ENCODE assay signal across 8 cellular contexts in the genomic region with DNA sequence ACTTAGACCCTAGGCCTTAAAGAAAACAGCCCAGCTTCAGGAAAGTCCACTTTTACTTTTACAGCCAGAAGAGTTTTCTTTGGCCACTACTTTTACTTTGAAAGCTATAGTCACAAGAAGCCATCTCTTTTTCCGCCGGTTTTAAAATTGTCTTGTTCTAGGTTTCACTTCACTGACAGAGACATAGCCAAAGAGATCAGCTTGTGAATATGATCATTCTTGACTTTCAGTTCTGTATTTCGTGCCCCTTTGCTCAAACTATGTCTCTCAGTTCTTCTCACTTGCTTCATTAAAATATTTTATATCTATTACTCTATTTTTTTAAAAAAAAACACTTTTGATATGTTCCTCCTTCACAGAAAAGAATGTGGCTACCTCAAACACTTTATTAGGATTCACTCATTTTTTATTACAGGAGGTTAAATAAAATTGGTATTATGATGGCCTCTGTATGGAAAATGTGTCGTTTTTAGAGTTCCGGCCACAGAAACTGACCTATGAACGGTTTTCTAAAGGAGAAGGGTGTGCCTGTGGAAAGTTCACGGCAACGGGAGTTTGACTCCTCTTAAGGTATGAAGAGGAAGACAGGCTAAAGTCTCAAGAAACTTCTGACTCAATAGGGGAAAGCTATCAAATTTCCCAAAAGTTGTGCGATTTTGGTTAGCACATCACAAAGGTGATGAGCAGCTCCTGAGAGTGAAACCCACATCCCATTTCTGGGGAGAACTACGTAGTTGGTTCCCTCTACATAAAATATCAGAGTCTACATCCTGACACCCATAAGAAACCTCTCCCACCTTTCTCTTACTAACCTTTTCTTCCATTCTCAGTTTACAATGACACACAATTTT. TPM values are rescaled to one million over a fixed set of nuclear protein-coding genes. Genes with fewer than 3 reads are reported as not detected.
DNase-seq lines count a peak whose midpoint lies in the region; ATAC-seq and TF ChIP-seq lines count a peak whose summit lies in the region.

No MANE protein-coding gene starts in this region.

- peak overlapping the region; percentile 83 for H3K4me3 Mint-ChIP-seq in activated CD8-positive, alpha-beta memory T cell treated with anti-CD3 and anti-CD28 coated beads, Interleukin-2, amount 10 ng/mL, durations not matched to agents 7 days and 5 days

- no TSS peak for BruUV-seq in PC-9 (replicated peaks; lab: Mats Ljungman, UMichigan)

- H3F3A ChIP-seq in PC-9 (ENCODE audit: insufficient read depth, low read depth) = no peaks in the 10 kb centered on the region

- ATAC-seq in activated CD8-positive, alpha-beta memory T cell treated with anti-CD3 and anti-CD28 coated beads, Interleukin-2, amount 10 ng/mL, durations not matched to agents 7 days and 5 days = peak; percentile 3
- ATAC-seq in HG02763 (IDR thresholded peaks at IDR 0.05; ENCODE audit: unreplicated experiment) = peak; percentile 49

- peak; percentile 51 for DNase-seq in activated CD8-positive, alpha-beta memory T cell treated with anti-CD3 and anti-CD28 coated beads, Interleukin-2, amount 10 ng/mL, durations not matched to agents 7 days and 5 days
- DNase-seq in activated CD8-positive, alpha-beta memory T cell treated with anti-CD3 and anti-CD28 coated beads, Interleukin-2, amount 50 U/mL, for 4 hours = no peak
- DNase-seq in PC-9 (no peak), pons (ENCODE audit: low spot score) (peak; percentile 5), putamen (ENCODE audit: low spot score) (no peak), testis (no peak), dedifferentiated amniotic fluid mesenchymal stem cell (ENCODE audit: extremely low spot score) (no peak)

- H3K4me3 ChIP-seq in PC-9 (no peak overlapping the region), testis (no peak overlapping the region)

- intact Hi-C loops in PC-9 (cut with micrococcal nuclease; ENCODE audit: unreplicated experiment) (no loop called here), testis (cut with DNase I; ENCODE audit: low total_unique reads) (no loop called here)

- peaks cover 60% of the 10 kb centered on the region for H3K4me1 Mint-ChIP-seq in activated CD8-positive, alpha-beta memory T cell treated with anti-CD3 and anti-CD28 coated beads, Interleukin-2, amount 10 ng/mL, durations not matched to agents 7 days and 5 days

- H3K27me3 ChIP-seq in PC-9 (ENCODE audit: insufficient read depth, low read depth) (peaks cover 21% of the 10 kb centered on the region), testis (no peaks in the 10 kb centered on the region)

- CTCF ChIA-PET in activated CD8-positive, alpha-beta memory T cell treated with anti-CD3 and anti-CD28 coated beads, Interleukin-2, amount 10 ng/mL, durations not matched to agents 7 days and 5 days (lab: Charles Lee) = interaction anchor here (0.7 to 3.5 kb wide), 7 partner anchors 14 to 52 kb away, joined by 3 to 37 read pairs (median 4); no protein-coding TSS in a partner anchor
- CTCF ChIA-PET in PC-9 (lab: Charles Lee) = no interaction called here

- H3K36me3 ChIP-seq in PC-9 (ENCODE audit: low read depth) = no peaks in the 10 kb centered on the region
- no peaks in the 10 kb centered on the region for H3K36me3 ChIP-seq in testis (ENCODE audit: low read depth, missing control alignments)

- peaks cover 24% of the 10 kb centered on the region for H3K36me3 Mint-ChIP-seq in activated CD8-positive, alpha-beta memory T cell treated with anti-CD3 and anti-CD28 coated beads, Interleukin-2, amount 10 ng/mL, durations not matched to agents 7 days and 5 days

- no peaks in the 10 kb centered on the region for H3K79me2 ChIP-seq in PC-9 (ENCODE audit: low read depth)

- H3K9me3 ChIP-seq in PC-9 (ENCODE audit: insufficient read depth, low read depth) (no peaks in the 10 kb centered on the region), testis (no peaks in the 10 kb centered on the region)

- 60 to 62% methylated on average over 10 of the region's 10 CpGs for WGBS in testis, 2 donors

- no peaks in the 10 kb centered on the region for H3K9me2 ChIP-seq in PC-9 (ENCODE audit: insufficient read depth)

- peaks cover 3% of the 10 kb centered on the region for H3K27me3 Mint-ChIP-seq in activated CD8-positive, alpha-beta memory T cell treated with anti-CD3 and anti-CD28 coated beads, Interleukin-2, amount 10 ng/mL, durations not matched to agents 7 days and 5 days

- 0 out of 2 replicates have a peak overlapping the region, but pooled peaks have one; percentile 100 for H3K4me2 ChIP-seq in PC-9

- no peak overlapping the region for H2AFZ ChIP-seq in PC-9

- no peak for TF ChIP-seq POLR2A in testis (IDR thresholded peaks at IDR 0.05)

- H3K27ac Mint-ChIP-seq in activated CD8-positive, alpha-beta memory T cell treated with anti-CD3 and anti-CD28 coated beads, Interleukin-2, amount 10 ng/mL, durations not matched to agents 7 days and 5 days = peak overlapping the region; percentile 84

- H4K20me1 ChIP-seq in PC-9 (ENCODE audit: insufficient read depth) = no peaks in the 10 kb centered on the region

- POLR2A ChIA-PET in PC-9 (lab: Charles Lee; ENCODE audit: unreplicated experiment) = no interaction called here

- no peak for TF ChIP-seq CTCF in PC-9 (conservative IDR thresholded peaks at IDR 0.05)
- TF ChIP-seq CTCF in testis (IDR thresholded peaks at IDR 0.05) = no peak

- H3K9me3 Mint-ChIP-seq in activated CD8-positive, alpha-beta memory T cell treated with anti-CD3 and anti-CD28 coated beads, Interleukin-2, amount 10 ng/mL, durations not matched to agents 7 days and 5 days (ENCODE audit: low read depth) = no peaks in the 10 kb centered on the region

- H3K27ac ChIP-seq in PC-9 = no peak overlapping the region
- H3K27ac ChIP-seq in testis = no peak overlapping the region

- peaks cover 5% of the 10 kb centered on the region; the same call in 1 of the 2 replicates for H3K4me1 ChIP-seq in PC-9 (replicated peaks; ENCODE audit: insufficient read depth)
- peaks cover 10% of the 10 kb centered on the region for H3K4me1 ChIP-seq in testis

RNA-seq across cellular contexts. Expression of a gene that starts 1.2 kb away (rescaled TPM):
- total RNA-seq in activated CD8-positive, alpha-beta memory T cell treated with anti-CD3 and anti-CD28 coated beads, Interleukin-2, amount 10 ng/mL, durations not matched to agents 7 days and 5 days = 10 to 100 TPM; 51.8 to 60.6 TPM
- total RNA-seq in PC-9 (2021) (0.23 TPM in 1 of 2 replicates, not detected in the other), testis (1 to 10 TPM; 2.5 to 3.2 TPM)
- 6.3 TPM for polyA plus RNA-seq in testis (ENCODE audit: insufficient read depth, low read depth, low replicate concordance)

RNA-seq across cellular contexts. Expression of a gene that starts 52.6 kb away (rescaled TPM):
- total RNA-seq in activated CD8-positive, alpha-beta memory T cell treated with anti-CD3 and anti-CD28 coated beads, Interleukin-2, amount 10 ng/mL, durations not matched to agents 7 days and 5 days = 1 to 10 TPM; 1.1 to 2.2 TPM
- total RNA-seq in PC-9 (2021) (8.4 and 10.1 TPM in 2 replicates), testis (1 to 10 TPM; 4.4 to 5.1 TPM)
- 2.5 TPM for polyA plus RNA-seq in testis (ENCODE audit: insufficient read depth, low read depth, low replicate concordance)

Comparison
In these comparisons a context has a peak if more than half of its experiments do, and no peak if none do; other contexts are left out.
1. DNase-seq: peak in activated CD8-positive, alpha-beta memory T cell treated with anti-CD3 and anti-CD28 coated beads, Interleukin-2, amount 10 ng/mL, durations not matched to agents 7 days and 5 days (single experiment) and pons (single experiment); none in activated CD8-positive, alpha-beta memory T cell treated with anti-CD3 and anti-CD28 coated beads, Interleukin-2, amount 50 U/mL, for 4 hours (single experiment), PC-9 (0 of 2), putamen (single experiment), testis (single experiment) and dedifferentiated amniotic fluid mesenchymal stem cell (single experiment).
2. RNA of a gene that starts 1.2 kb away (total RNA-seq): 51.8 to 60.6 TPM in activated CD8-positive, alpha-beta memory T cell treated with anti-CD3 and anti-CD28 coated beads, Interleukin-2, amount 10 ng/mL, durations not matched to agents 7 days and 5 days; 2.5 to 3.2 TPM in testis and 0.23 TPM in PC-9; every median in the first group is over 10 times any median in the second.